1 cellular context compared by ENCODE assay signal in genomic region chr17:46202482-46202881, GRCh38.
TF ChIP-seq lines count a peak whose summit lies in the region.

No MANE protein-coding gene starts in this region.

TF ChIP-seq in K562, 482 proteins besides CTCF, POLR2A, EP300 and RAD21 (continued from another document):
- TF ChIP-seq CEBPZ (IDR thresholded peaks at IDR 0.05; ENCODE audit: borderline replicate concordance, low read depth, low read length) (no peak), CBX2 (IDR thresholded peaks at IDR 0.05; ENCODE audit: insufficient read depth, low read length, poor library complexity, severe bottlenecking) (no peak), THAP7 (CRISPR knock-in tag; IDR thresholded peaks at IDR 0.05) (no peak)
